ENCODE assay signal across 22 cellular contexts in genomic region chr2:202813387-202813786, GRCh38. TPM values are rescaled to one million over a fixed set of nuclear protein-coding genes. Genes with fewer than 3 reads are reported as not detected.
DNase-seq lines count a peak whose midpoint lies in the region; ATAC-seq, FAIRE-seq and TF ChIP-seq lines count a peak whose summit lies in the region.
"Had no signal": no experiment of that assay in that cellular context is flagged by ENCODE, and none has a peak within 500 bp of the region (broad histone marks: within the 10 kb centered on the region; RNA-seq: fewer than 3 reads in every experiment).

No MANE protein-coding gene starts in this region.

- H3K36me3 ChIP-seq in HepG2 (replicated peaks in 1 of 2; ENCODE audit: control insufficient read depth in 1 of 2, insufficient read depth in 2 of 2, low read length in 2 of 2): no peaks in the 10 kb centered on the region
- no peaks in the 10 kb centered on the region for H3K36me3 ChIP-seq in small intestine (ENCODE audit: control insufficient read depth in 2 of 2, insufficient read depth in 2 of 2, low read length in 2 of 2)
- no peaks in the 10 kb centered on the region for H3K36me3 ChIP-seq in MG63

- no TSS peak for BruUV-seq in HepG2 (replicated peaks; lab: Mats Ljungman, UMichigan)

- peak; percentile 25 for DNase-seq in activated CD4-positive, alpha-beta T cell treated with anti-CD3 and anti-CD28 coated beads, Interleukin-2, amount 10 ng/mL, durations not matched to agents 24 days and 14 days
- no peak for DNase-seq in activated CD4-positive, alpha-beta T cell treated with anti-CD3 and anti-CD28 coated beads, Interleukin-2, amount 10 ng/mL, durations not matched to agents 7 days and 5 days
- no peak for DNase-seq in HepG2 (ENCODE audit: low spot score)
- peak; percentile 48 for DNase-seq in small intestine
- no peak for DNase-seq in GOT3 (lab: John Stamatoyannopoulos, UW)
- no peak for DNase-seq in germinal center (ENCODE audit: low spot score)
- DNase-seq in MG63: no peak
- DNase-seq: AML-193; Caco-2; Calu3; CD4-positive, alpha-beta T cell; CD8-positive, alpha-beta T cell; DMS79 treated with DMSO at 0.1 percent for 48 hours; GF-D8 had no signal

- TF ChIP-seq CTCF in HepG2 (CRISPR knock-in tag; IDR thresholded peaks at IDR 0.05): no peak

- no peak for TF ChIP-seq EP300 in HepG2 (IDR thresholded peaks at IDR 0.05; ENCODE audit: low read depth in 2 of 2, low read length in 2 of 2)
- TF ChIP-seq EP300 in HepG2 (CRISPR knock-in tag; IDR thresholded peaks at IDR 0.05; ENCODE audit: borderline replicate concordance): no peak

- no peak overlapping the region for H3K27ac Mint-ChIP-seq in activated CD4-positive, alpha-beta T cell treated with anti-CD3 and anti-CD28 coated beads, Interleukin-2, amount 10 ng/mL, durations not matched to agents 24 days and 14 days
- H3K27ac Mint-ChIP-seq in activated CD4-positive, alpha-beta T cell treated with anti-CD3 and anti-CD28 coated beads, Interleukin-2, amount 10 ng/mL, durations not matched to agents 7 days and 5 days: no peak overlapping the region
- H3K27ac Mint-ChIP-seq: B cell; CD4-positive, alpha-beta T cell; CD8-positive, alpha-beta T cell had no signal

- H3K27me3 Mint-ChIP-seq in activated CD4-positive, alpha-beta T cell treated with anti-CD3 and anti-CD28 coated beads, Interleukin-2, amount 10 ng/mL, durations not matched to agents 24 days and 14 days: no peaks in the 10 kb centered on the region
- no peaks in the 10 kb centered on the region for H3K27me3 Mint-ChIP-seq in activated CD4-positive, alpha-beta T cell treated with anti-CD3 and anti-CD28 coated beads, Interleukin-2, amount 10 ng/mL, durations not matched to agents 7 days and 5 days
- H3K27me3 Mint-ChIP-seq: B cell; CD4-positive, alpha-beta T cell had no signal

- no peaks in the 10 kb centered on the region for H3K79me2 ChIP-seq in HepG2 (ENCODE audit: insufficient read depth, low read length)

- H3K27ac ChIP-seq in HepG2 (ENCODE audit: extremely low read length, insufficient read depth, low read length) (no peak overlapping the region), small intestine (ENCODE audit: low read depth in 1 of 2, low read length in 1 of 2) (no peak overlapping the region)
- H3K27ac ChIP-seq: 22Rv1; A549; BLaER1 treated with 17β-estradiol and CSF1 and Interleukin-3, amounts not matched to agents 10 nM and 100 nM; C4-2B had no signal

- intact Hi-C loops in activated CD4-positive, alpha-beta T cell treated with anti-CD3 and anti-CD28 coated beads, Interleukin-2, amount 10 ng/mL, durations not matched to agents 24 days and 14 days (cut with micrococcal nuclease): no loop called here
- intact Hi-C loops in HepG2 (cut with micrococcal nuclease; ENCODE audit: unreplicated experiment): no loop called here

- TF ChIP-seq POLR2A in HepG2 (IDR thresholded peaks at IDR 0.05; ENCODE audit: insufficient read depth in 1 of 2, low read depth in 2 of 2, low read length in 2 of 2): no peak

- H3K4me3 ChIP-seq in HepG2 (replicated peaks in 1 of 3; ENCODE audit: insufficient read depth in 1 of 3, low read depth in 2 of 3, low read length in 3 of 3): no peak overlapping the region
- no peak overlapping the region for H3K4me3 ChIP-seq in small intestine (ENCODE audit: low read depth in 1 of 2, low read length in 2 of 2)
- H3K4me3 ChIP-seq in MG63: no peak overlapping the region
- H3K4me3 ChIP-seq: A549; BLaER1 treated with 17β-estradiol and CSF1 and Interleukin-3, amounts not matched to agents 10 nM and 100 nM had no signal

- no peak overlapping the region for H3K4me3 Mint-ChIP-seq in activated CD4-positive, alpha-beta T cell treated with anti-CD3 and anti-CD28 coated beads, Interleukin-2, amount 10 ng/mL, durations not matched to agents 24 days and 14 days
- no peak overlapping the region for H3K4me3 Mint-ChIP-seq in activated CD4-positive, alpha-beta T cell treated with anti-CD3 and anti-CD28 coated beads, Interleukin-2, amount 10 ng/mL, durations not matched to agents 7 days and 5 days
- H3K4me3 Mint-ChIP-seq: B cell; CD4-positive, alpha-beta T cell; CD8-positive, alpha-beta T cell had no signal

- H3K9ac ChIP-seq in HepG2 (ENCODE audit: insufficient read depth, low read depth, low read length): no peak overlapping the region
- H3K9ac ChIP-seq: BLaER1 treated with 17β-estradiol and CSF1 and Interleukin-3, amounts not matched to agents 10 nM and 100 nM had no signal

- no peak overlapping the region for H3K4me2 ChIP-seq in HepG2 (ENCODE audit: low read depth, low read length)
- H3K4me2 ChIP-seq: A549; BLaER1 treated with 17β-estradiol and CSF1 and Interleukin-3, amounts not matched to agents 10 nM and 100 nM had no signal

- H3K36me3 Mint-ChIP-seq in activated CD4-positive, alpha-beta T cell treated with anti-CD3 and anti-CD28 coated beads, Interleukin-2, amount 10 ng/mL, durations not matched to agents 24 days and 14 days (ENCODE audit: low read depth): peaks cover 19% of the 10 kb centered on the region
- peaks cover 27% of the 10 kb centered on the region for H3K36me3 Mint-ChIP-seq in activated CD4-positive, alpha-beta T cell treated with anti-CD3 and anti-CD28 coated beads, Interleukin-2, amount 10 ng/mL, durations not matched to agents 7 days and 5 days (ENCODE audit: low read depth)

- WGBS in HepG2 (ENCODE audit: low lambda C conversion rate): 77% methylated on average over 3 of the region's 3 CpGs
- WGBS in small intestine, 3 donors: 75 to 95% (median 87%) methylated on average over 3 of the region's 3 CpGs

- H3K4me1 ChIP-seq in HepG2 (ENCODE audit: insufficient read depth, low read length) (no peaks in the 10 kb centered on the region), small intestine (ENCODE audit: control insufficient read depth in 2 of 2, insufficient read depth in 1 of 2, low read depth in 1 of 2, low read length in 1 of 2) (no peaks in the 10 kb centered on the region)
- H3K4me1 ChIP-seq: BLaER1 treated with 17β-estradiol and CSF1 and Interleukin-3, amounts not matched to agents 10 nM and 100 nM had no signal

- H3K4me1 Mint-ChIP-seq in activated CD4-positive, alpha-beta T cell treated with anti-CD3 and anti-CD28 coated beads, Interleukin-2, amount 10 ng/mL, durations not matched to agents 24 days and 14 days: no peaks in the 10 kb centered on the region
- no peaks in the 10 kb centered on the region for H3K4me1 Mint-ChIP-seq in activated CD4-positive, alpha-beta T cell treated with anti-CD3 and anti-CD28 coated beads, Interleukin-2, amount 10 ng/mL, durations not matched to agents 7 days and 5 days
- H3K4me1 Mint-ChIP-seq: B cell had no signal

- no peaks in the 10 kb centered on the region for H3K27me3 ChIP-seq in HepG2 (ENCODE audit: control insufficient read depth in 1 of 2, insufficient read depth in 2 of 2, low read length in 2 of 2)
- H3K27me3 ChIP-seq in small intestine (ENCODE audit: control insufficient read depth in 2 of 2, insufficient read depth in 2 of 2, low read length in 2 of 2): no peaks in the 10 kb centered on the region
- H3K27me3 ChIP-seq in MG63: no peaks in the 10 kb centered on the region
- H3K27me3 ChIP-seq: BLaER1 treated with 17β-estradiol and CSF1 and Interleukin-3, amounts not matched to agents 10 nM and 100 nM had no signal

- no peak overlapping the region for H2AFZ ChIP-seq in HepG2 (ENCODE audit: low read length)

- FAIRE-seq in HepG2 (lab: Jason Lieb, UNC): no peak
- no peak for FAIRE-seq in small intestine (lab: Jason Lieb, UNC)
- FAIRE-seq: A549, D721Med, GM12891, GM19239 had no signal

- POLR2A ChIA-PET in activated CD4-positive, alpha-beta T cell treated with anti-CD3 and anti-CD28 coated beads, Interleukin-2, amount 10 ng/mL, durations not matched to agents 7 days and 5 days (lab: Charles Lee): no interaction called here
- POLR2A ChIA-PET in HepG2 (lab: Yijun Ruan, JAX): no interaction called here

- CTCF ChIA-PET in activated CD4-positive, alpha-beta T cell treated with anti-CD3 and anti-CD28 coated beads, Interleukin-2, amount 10 ng/mL, durations not matched to agents 7 days and 5 days (lab: Charles Lee): no interaction called here
- CTCF ChIA-PET in HepG2 (lab: Yijun Ruan, JAX; ENCODE audit: low intra/inter-chr PET ratio, low total read pairs): no interaction called here

- H4K20me1 ChIP-seq in HepG2 (ENCODE audit: insufficient read depth, low read length): no peaks in the 10 kb centered on the region
- H4K20me1 ChIP-seq: BLaER1 treated with 17β-estradiol and CSF1 and Interleukin-3, amounts not matched to agents 10 nM and 100 nM had no signal

- no peaks in the 10 kb centered on the region for H3K9me3 Mint-ChIP-seq in activated CD4-positive, alpha-beta T cell treated with anti-CD3 and anti-CD28 coated beads, Interleukin-2, amount 10 ng/mL, durations not matched to agents 24 days and 14 days
- peaks cover 20% of the 10 kb centered on the region for H3K9me3 Mint-ChIP-seq in activated CD4-positive, alpha-beta T cell treated with anti-CD3 and anti-CD28 coated beads, Interleukin-2, amount 10 ng/mL, durations not matched to agents 7 days and 5 days

- TF ChIP-seq RAD21 in HepG2 (CRISPR knock-in tag; IDR thresholded peaks at IDR 0.05): no peak

- in situ Hi-C loops in HepG2 (cut with HindIII; ENCODE audit: extremely low pct_ligation_motif_present, low pct_unique_long_range_greater_than_20kb): no loop called here

- H3K9me3 ChIP-seq in HepG2 (ENCODE audit: low read length): no peaks in the 10 kb centered on the region
- H3K9me3 ChIP-seq in small intestine (ENCODE audit: control insufficient read depth, low read depth): no peaks in the 10 kb centered on the region
- no peaks in the 10 kb centered on the region; the same call in 1 of the 2 replicates for H3K9me3 ChIP-seq in MG63
- H3K9me3 ChIP-seq: A549, Caco-2 had no signal

- ATAC-seq in HepG2: no peak
- ATAC-seq: A549; CD8-positive, alpha-beta T cell had no signal

RNA-seq across cellular contexts. Expression of gene ICA1L, which starts 58.2 kb away (rescaled TPM):
- total RNA-seq in activated CD4-positive, alpha-beta T cell treated with anti-CD3 and anti-CD28 coated beads, Interleukin-2, amount 10 ng/mL, durations not matched to agents 24 days and 14 days: 6.6 and 7.8 TPM in 2 replicates
- 1 to 10 TPM; 6.6 to 7.6 TPM for total RNA-seq in activated CD4-positive, alpha-beta T cell treated with anti-CD3 and anti-CD28 coated beads, Interleukin-2, amount 10 ng/mL, durations not matched to agents 7 days and 5 days
- 2.1 and 2.4 TPM in 2 replicates for total RNA-seq in HepG2 (2016; rRNA removed; fragmentation: Illumina TruSeq; extraction: Trizol)
- total RNA-seq in HepG2 (2016; cell fraction: cytosol; rRNA removed; fragmentation: Illumina TruSeq; extraction: Trizol; ENCODE audit: low read depth): 1.8 and 3.4 TPM in 2 replicates
- 2.0 and 2.4 TPM in 2 replicates for total RNA-seq in HepG2 (2016; cell fraction: insoluble cytoplasmic fraction; rRNA removed; fragmentation: Illumina TruSeq; extraction: Trizol)
- total RNA-seq in HepG2 (2016; cell fraction: membrane; rRNA removed; fragmentation: Illumina TruSeq; extraction: Trizol): 2.4 and 3.0 TPM in 2 replicates
- total RNA-seq in HepG2 (2016; cell fraction: nucleus; rRNA removed; fragmentation: Illumina TruSeq; extraction: Trizol): 3.6 and 5.2 TPM in 2 replicates
- 1.5 and 2.0 TPM in 2 replicates for polyA plus RNA-seq in HepG2 (2011; rRNA removed)
- polyA plus RNA-seq in HepG2 (2011; cell fraction: cytosol; rRNA removed): 0.47 and 0.77 TPM in 2 replicates
- polyA plus RNA-seq in HepG2 (2011; cell fraction: nucleus; rRNA removed): 1.6 and 2.1 TPM in 2 replicates
- 0.85 and 1.6 TPM in 2 replicates for polyA plus RNA-seq in HepG2 (2012)
- polyA plus RNA-seq in HepG2 (2016; cell fraction: cytosol; fragmentation: Illumina TruSeq; extraction: Trizol; ENCODE audit: low read depth): 0.46 and 0.53 TPM in 2 replicates
- 1.6 and 2.1 TPM in 2 replicates for polyA plus RNA-seq in HepG2 (2016; cell fraction: insoluble cytoplasmic fraction; fragmentation: Illumina TruSeq; extraction: Trizol; ENCODE audit: low read depth)
- polyA plus RNA-seq in HepG2 (2016; cell fraction: membrane; fragmentation: Illumina TruSeq; extraction: Trizol; ENCODE audit: low read depth): 0.85 and 1.3 TPM in 2 replicates
- polyA plus RNA-seq in HepG2 (2016; cell fraction: nucleus; fragmentation: Illumina TruSeq; extraction: Trizol; ENCODE audit: insufficient read depth, low read depth): 4.9 and 5.1 TPM in 2 replicates
- polyA minus RNA-seq in HepG2 (2011; rRNA and poly(A)+ RNA removed; ENCODE audit: low replicate concordance): 0.40 and 0.56 TPM in 2 replicates
- polyA minus RNA-seq in HepG2 (2011; cell fraction: cytosol; rRNA and poly(A)+ RNA removed): 1.4 and 3.0 TPM in 2 replicates
- polyA minus RNA-seq in HepG2 (2011; cell fraction: nucleus; rRNA and poly(A)+ RNA removed): 6.4 and 7.5 TPM in 2 replicates
- polyA plus RNA-seq in small intestine: 1 to 10 TPM in 1 of 3 donors, under 1 TPM in 2; under 0.01 to 1.1 (median 0.27) TPM
- total RNA-seq in MG63 (2014; rRNA removed; shearing (Covaris generic); ENCODE audit: low replicate concordance): 3.3 and 4.1 TPM in 2 replicates

Comparison
In these comparisons a context has a peak if more than half of its experiments do, and no peak if none do; other contexts are left out.
1. DNase-seq: peak in activated CD4-positive, alpha-beta T cell treated with anti-CD3 and anti-CD28 coated beads, Interleukin-2, amount 10 ng/mL, durations not matched to agents 24 days and 14 days (single experiment) and small intestine (single experiment); none in activated CD4-positive, alpha-beta T cell treated with anti-CD3 and anti-CD28 coated beads, Interleukin-2, amount 10 ng/mL, durations not matched to agents 7 days and 5 days (single experiment), HepG2 (single experiment), GOT3 (single experiment), germinal center (single experiment) and MG63 (single experiment).